In genomic region chr13:112766336-112766735, GRCh38 we compare ENCODE assay signal across 1 cellular context.
TF ChIP-seq lines count a peak whose summit lies in the region.

No MANE protein-coding gene starts in this region.

TF ChIP-seq in GM23338, 12 proteins besides CTCF, POLR2A, EP300 and RAD21 (continued from another document):
- TF ChIP-seq, protein P1, sequence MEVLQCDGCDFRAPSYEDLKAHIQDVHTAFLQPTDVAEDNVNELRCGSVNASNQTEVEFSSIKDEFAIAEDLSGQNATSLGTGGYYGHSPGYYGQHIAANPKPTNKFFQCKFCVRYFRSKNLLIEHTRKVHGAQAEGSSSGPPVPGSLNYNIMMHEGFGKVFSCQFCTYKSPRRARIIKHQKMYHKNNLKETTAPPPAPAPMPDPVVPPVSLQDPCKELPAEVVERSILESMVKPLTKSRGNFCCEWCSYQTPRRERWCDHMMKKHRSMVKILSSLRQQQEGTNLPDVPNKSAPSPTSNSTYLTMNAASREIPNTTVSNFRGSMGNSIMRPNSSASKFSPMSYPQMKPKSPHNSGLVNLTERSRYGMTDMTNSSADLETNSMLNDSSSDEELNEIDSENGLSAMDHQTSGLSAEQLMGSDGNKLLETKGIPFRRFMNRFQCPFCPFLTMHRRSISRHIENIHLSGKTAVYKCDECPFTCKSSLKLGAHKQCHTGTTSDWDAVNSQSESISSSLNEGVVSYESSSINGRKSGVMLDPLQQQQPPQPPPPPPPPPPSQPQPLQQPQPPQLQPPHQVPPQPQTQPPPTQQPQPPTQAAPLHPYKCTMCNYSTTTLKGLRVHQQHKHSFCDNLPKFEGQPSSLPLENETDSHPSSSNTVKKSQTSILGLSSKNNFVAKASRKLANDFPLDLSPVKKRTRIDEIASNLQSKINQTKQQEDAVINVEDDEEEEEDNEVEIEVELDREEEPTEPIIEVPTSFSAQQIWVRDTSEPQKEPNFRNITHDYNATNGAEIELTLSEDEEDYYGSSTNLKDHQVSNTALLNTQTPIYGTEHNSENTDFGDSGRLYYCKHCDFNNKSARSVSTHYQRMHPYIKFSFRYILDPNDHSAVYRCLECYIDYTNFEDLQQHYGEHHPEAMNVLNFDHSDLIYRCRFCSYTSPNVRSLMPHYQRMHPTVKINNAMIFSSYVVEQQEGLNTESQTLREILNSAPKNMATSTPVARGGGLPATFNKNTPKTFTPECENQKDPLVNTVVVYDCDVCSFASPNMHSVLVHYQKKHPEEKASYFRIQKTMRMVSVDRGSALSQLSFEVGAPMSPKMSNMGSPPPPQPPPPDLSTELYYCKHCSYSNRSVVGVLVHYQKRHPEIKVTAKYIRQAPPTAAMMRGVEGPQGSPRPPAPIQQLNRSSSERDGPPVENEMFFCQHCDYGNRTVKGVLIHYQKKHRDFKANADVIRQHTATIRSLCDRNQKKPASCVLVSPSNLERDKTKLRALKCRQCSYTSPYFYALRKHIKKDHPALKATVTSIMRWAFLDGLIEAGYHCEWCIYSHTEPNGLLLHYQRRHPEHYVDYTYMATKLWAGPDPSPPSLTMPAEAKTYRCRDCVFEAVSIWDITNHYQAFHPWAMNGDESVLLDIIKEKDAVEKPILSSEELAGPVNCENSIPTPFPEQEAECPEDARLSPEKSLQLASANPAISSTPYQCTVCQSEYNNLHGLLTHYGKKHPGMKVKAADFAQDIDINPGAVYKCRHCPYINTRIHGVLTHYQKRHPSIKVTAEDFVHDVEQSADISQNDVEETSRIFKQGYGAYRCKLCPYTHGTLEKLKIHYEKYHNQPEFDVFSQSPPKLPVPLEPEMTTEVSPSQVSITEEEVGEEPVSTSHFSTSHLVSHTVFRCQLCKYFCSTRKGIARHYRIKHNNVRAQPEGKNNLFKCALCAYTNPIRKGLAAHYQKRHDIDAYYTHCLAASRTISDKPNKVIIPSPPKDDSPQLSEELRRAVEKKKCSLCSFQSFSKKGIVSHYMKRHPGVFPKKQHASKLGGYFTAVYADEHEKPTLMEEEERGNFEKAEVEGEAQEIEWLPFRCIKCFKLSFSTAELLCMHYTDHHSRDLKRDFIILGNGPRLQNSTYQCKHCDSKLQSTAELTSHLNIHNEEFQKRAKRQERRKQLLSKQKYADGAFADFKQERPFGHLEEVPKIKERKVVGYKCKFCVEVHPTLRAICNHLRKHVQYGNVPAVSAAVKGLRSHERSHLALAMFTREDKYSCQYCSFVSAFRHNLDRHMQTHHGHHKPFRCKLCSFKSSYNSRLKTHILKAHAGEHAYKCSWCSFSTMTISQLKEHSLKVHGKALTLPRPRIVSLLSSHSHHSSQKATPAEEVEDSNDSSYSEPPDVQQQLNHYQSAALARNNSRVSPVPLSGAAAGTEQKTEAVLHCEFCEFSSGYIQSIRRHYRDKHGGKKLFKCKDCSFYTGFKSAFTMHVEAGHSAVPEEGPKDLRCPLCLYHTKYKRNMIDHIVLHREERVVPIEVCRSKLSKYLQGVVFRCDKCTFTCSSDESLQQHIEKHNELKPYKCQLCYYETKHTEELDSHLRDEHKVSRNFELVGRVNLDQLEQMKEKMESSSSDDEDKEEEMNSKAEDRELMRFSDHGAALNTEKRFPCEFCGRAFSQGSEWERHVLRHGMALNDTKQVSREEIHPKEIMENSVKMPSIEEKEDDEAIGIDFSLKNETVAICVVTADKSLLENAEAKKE (CRISPR knock-in tag; IDR thresholded peaks at IDR 0.05): no peak
- TF ChIP-seq NANOG (IDR thresholded peaks at IDR 0.05; ENCODE audit: borderline replicate concordance) (no peak), POLR2AphosphoS5 (IDR thresholded peaks at IDR 0.05; ENCODE audit: low read depth) (no peak), ETS1 (IDR thresholded peaks at IDR 0.05) (no peak), JUNB (IDR thresholded peaks at IDR 0.05; ENCODE audit: unreplicated experiment) (no peak), CREB1 (CRISPR knock-in tag; IDR thresholded peaks at IDR 0.05; ENCODE audit: low read depth) (no peak), EZH2phosphoT487 (IDR thresholded peaks at IDR 0.05; ENCODE audit: unreplicated experiment) (no peak), STAT1 (IDR thresholded peaks at IDR 0.05; ENCODE audit: unreplicated experiment) (no peak)
- TF ChIP-seq, protein P2, sequence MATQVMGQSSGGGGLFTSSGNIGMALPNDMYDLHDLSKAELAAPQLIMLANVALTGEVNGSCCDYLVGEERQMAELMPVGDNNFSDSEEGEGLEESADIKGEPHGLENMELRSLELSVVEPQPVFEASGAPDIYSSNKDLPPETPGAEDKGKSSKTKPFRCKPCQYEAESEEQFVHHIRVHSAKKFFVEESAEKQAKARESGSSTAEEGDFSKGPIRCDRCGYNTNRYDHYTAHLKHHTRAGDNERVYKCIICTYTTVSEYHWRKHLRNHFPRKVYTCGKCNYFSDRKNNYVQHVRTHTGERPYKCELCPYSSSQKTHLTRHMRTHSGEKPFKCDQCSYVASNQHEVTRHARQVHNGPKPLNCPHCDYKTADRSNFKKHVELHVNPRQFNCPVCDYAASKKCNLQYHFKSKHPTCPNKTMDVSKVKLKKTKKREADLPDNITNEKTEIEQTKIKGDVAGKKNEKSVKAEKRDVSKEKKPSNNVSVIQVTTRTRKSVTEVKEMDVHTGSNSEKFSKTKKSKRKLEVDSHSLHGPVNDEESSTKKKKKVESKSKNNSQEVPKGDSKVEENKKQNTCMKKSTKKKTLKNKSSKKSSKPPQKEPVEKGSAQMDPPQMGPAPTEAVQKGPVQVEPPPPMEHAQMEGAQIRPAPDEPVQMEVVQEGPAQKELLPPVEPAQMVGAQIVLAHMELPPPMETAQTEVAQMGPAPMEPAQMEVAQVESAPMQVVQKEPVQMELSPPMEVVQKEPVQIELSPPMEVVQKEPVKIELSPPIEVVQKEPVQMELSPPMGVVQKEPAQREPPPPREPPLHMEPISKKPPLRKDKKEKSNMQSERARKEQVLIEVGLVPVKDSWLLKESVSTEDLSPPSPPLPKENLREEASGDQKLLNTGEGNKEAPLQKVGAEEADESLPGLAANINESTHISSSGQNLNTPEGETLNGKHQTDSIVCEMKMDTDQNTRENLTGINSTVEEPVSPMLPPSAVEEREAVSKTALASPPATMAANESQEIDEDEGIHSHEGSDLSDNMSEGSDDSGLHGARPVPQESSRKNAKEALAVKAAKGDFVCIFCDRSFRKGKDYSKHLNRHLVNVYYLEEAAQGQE (IDR thresholded peaks at IDR 0.05; ENCODE audit: unreplicated experiment): no peak
